Comparison of ENCODE assay signal across 14 cellular contexts in the genomic region with DNA sequence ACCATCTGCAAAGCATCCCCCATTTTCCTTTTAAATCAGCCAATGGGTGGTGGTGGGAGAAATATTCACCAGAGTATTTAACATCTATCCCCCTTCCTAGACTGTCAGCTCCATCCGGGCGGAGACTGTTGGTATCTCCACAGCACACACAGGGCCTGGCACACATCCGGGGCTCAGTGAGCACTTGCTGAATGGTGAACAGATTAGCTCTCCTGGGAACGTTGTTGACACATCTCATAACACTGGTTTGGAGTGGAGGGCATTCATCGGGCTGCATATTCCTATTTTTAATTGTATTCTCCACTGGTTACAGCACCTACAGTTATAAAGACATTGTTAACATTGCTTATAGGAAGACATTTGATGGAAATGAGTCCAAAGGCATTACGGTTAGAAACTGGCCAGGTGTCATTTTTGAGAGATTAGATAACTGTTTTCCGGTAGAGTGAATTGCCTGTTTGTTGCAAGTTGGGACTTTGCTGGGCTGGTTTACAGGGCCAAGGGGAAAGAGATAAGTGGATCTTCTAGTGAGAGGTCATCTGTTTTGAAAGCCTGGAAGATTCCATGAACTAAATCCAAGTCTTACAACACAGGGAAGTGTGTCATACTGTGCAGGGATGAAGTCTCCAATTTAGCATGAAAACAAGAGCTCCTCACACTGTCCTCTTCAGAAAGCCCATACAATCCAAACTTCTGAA.
A peak's percentile ranks its signal among the peaks of the same experiment; 100 is the strongest.
DNase-seq lines count a peak whose midpoint lies in the region; ATAC-seq, FAIRE-seq and TF ChIP-seq lines count a peak whose summit lies in the region.
"Had no signal": no experiment of that assay in that cellular context is flagged by ENCODE, and none has a peak within 500 bp of the region (broad histone marks: within the 10 kb centered on the region; RNA-seq: fewer than 3 reads in every experiment).

No MANE protein-coding gene starts in this region.

- no peak overlapping the region for H3K4me3 ChIP-seq in A549
- H3K4me3 ChIP-seq in esophagus squamous epithelium, result no peak overlapping the region
- no peak overlapping the region for H3K4me3 ChIP-seq in mucosa of rectum (ENCODE audit: low read length in 2 of 2)
- H3K4me3 ChIP-seq: BLaER1 treated with 17β-estradiol and CSF1 and Interleukin-3, amounts not matched to agents 10 nM and 100 nM; dorsolateral prefrontal cortex had no signal

- no peak for TF ChIP-seq EP300 in A549 (IDR thresholded peaks at IDR 0.05)

- no peak overlapping the region for H3K9ac ChIP-seq in mucosa of rectum (ENCODE audit: low read depth in 1 of 2, low read length in 2 of 2)
- H3K9ac ChIP-seq: BLaER1 treated with 17β-estradiol and CSF1 and Interleukin-3, amounts not matched to agents 10 nM and 100 nM had no signal

- ATAC-seq in A549 (no peak; a peak in 2 of 6 replicates), T-cell (replicated peaks in 1 of 4) (no peak), GM18909 (IDR thresholded peaks at IDR 0.05; ENCODE audit: poor library complexity, unreplicated experiment) (no peak), HG02623 (IDR thresholded peaks at IDR 0.05; ENCODE audit: unreplicated experiment) (no peak)

- WGBS in A549 (ENCODE audit: missing lambda C conversion rate), result 81% methylated on average over 7 of the region's 7 CpGs
- WGBS in esophagus squamous epithelium, 2 donors, result 29 to 32% methylated on average over 4 to 7 of the region's 7 CpGs

- TF ChIP-seq RAD21 in A549 (conservative IDR thresholded peaks at IDR 0.05 in 1 of 2, IDR thresholded peaks at IDR 0.05 in 1 of 2), result no peak

- H3K9me3 Mint-ChIP-seq in T-cell, result no peaks in the 10 kb centered on the region
- H3K9me3 Mint-ChIP-seq: activated T-helper 1 cell treated with anti-CD3 and anti-CD28 coated beads, Interleukin-12 subunit alpha, Interleukin-12 subunit beta, Interleukin-2, Interleukin-4 antibody, amounts not matched to agents 30 ng/mL and 10 ng/mL and 1 ng/mL, durations not matched to agents 14 hours and 24 hours and 36 hours had no signal

- no peak for FAIRE-seq in A549 (lab: Jason Lieb, UNC)

- no peak overlapping the region for H3K27ac Mint-ChIP-seq in T-cell
- H3K27ac Mint-ChIP-seq: activated T-helper 1 cell treated with anti-CD3 and anti-CD28 coated beads, Interleukin-12 subunit alpha, Interleukin-12 subunit beta, Interleukin-2, Interleukin-4 antibody, amounts not matched to agents 30 ng/mL and 10 ng/mL and 1 ng/mL, durations not matched to agents 14 hours and 24 hours and 36 hours; immature natural killer cell had no signal

- CTCF ChIA-PET in A549 (lab: Yijun Ruan, JAX), result interaction anchor here (1.0 to 2.1 kb wide), 5 partner anchors 9 to 347 kb away, joined by 3 to 6 read pairs (median 3); no protein-coding TSS in a partner anchor
- CTCF ChIA-PET in T-cell (lab: Charles Lee), result no interaction called here

- 0 out of 3 replicates have a peak overlapping the region, but pooled peaks have one; percentile 1 for H3K4me2 ChIP-seq in A549
- H3K4me2 ChIP-seq: BLaER1 treated with 17β-estradiol and CSF1 and Interleukin-3, amounts not matched to agents 10 nM and 100 nM had no signal

- H3K9me3 ChIP-seq in A549, result no peaks in the 10 kb centered on the region
- H3K9me3 ChIP-seq in esophagus squamous epithelium, result no peaks in the 10 kb centered on the region
- no peaks in the 10 kb centered on the region for H3K9me3 ChIP-seq in mucosa of rectum (ENCODE audit: control insufficient read depth in 2 of 2, low read length in 2 of 2)
- H3K9me3 ChIP-seq: BLaER1 treated with 17β-estradiol and CSF1 and Interleukin-3, amounts not matched to agents 10 nM and 100 nM had no signal

- peaks cover 7 to 16% of the 10 kb centered on the region in 2 donors for H3K27me3 Mint-ChIP-seq in T-cell

- intact Hi-C loops in esophagus squamous epithelium (cut with DNase I), result no loop called here

- TF ChIP-seq POLR2A in A549 (IDR thresholded peaks at IDR 0.05; ENCODE audit: low read length) (no peak), esophagus squamous epithelium (IDR thresholded peaks at IDR 0.05) (no peak)

- DNase-seq in A549 (ENCODE audit: low read depth in 1 of 2, low spot score in 1 of 2) (no peak), NCI-H1092 treated with DMSO at 0.1 percent for 48 hours (lab: John Stamatoyannopoulos, UW) (peak; percentile 61), esophagus squamous epithelium (lab: John Stamatoyannopoulos, UW) (no peak), T-cell (no peak), medulla oblongata (ENCODE audit: extremely low spot score) (no peak)
- DNase-seq: dorsolateral prefrontal cortex, immature natural killer cell, Karpas-422, WERI-Rb-1 had no signal

- no peaks in the 10 kb centered on the region for H3K36me3 Mint-ChIP-seq in T-cell
- H3K36me3 Mint-ChIP-seq: immature natural killer cell had no signal

- no peaks in the 10 kb centered on the region for H3K27me3 ChIP-seq in esophagus squamous epithelium
- H3K27me3 ChIP-seq in mucosa of rectum (ENCODE audit: control insufficient read depth in 2 of 2, insufficient read depth in 2 of 2, low read length in 2 of 2), result no peaks in the 10 kb centered on the region

- no peak overlapping the region for H3K4me3 Mint-ChIP-seq in T-cell
- H3K4me3 Mint-ChIP-seq: activated T-helper 1 cell treated with anti-CD3 and anti-CD28 coated beads, Interleukin-12 subunit alpha, Interleukin-12 subunit beta, Interleukin-2, Interleukin-4 antibody, amounts not matched to agents 30 ng/mL and 10 ng/mL and 1 ng/mL, durations not matched to agents 14 hours and 24 hours and 36 hours; immature natural killer cell had no signal

- no peaks in the 10 kb centered on the region for H3K4me1 Mint-ChIP-seq in T-cell
- H3K4me1 Mint-ChIP-seq: immature natural killer cell had no signal

- 0 out of 6 replicates have a peak overlapping the region, but pooled peaks of 1 of the 2 experiments have one; percentile 36 for H3K27ac ChIP-seq in A549
- peak overlapping the region; percentile 68 to 87 (median 78) for H3K27ac ChIP-seq in esophagus squamous epithelium
- H3K27ac ChIP-seq in mucosa of rectum (ENCODE audit: low read depth in 2 of 2, low read length in 2 of 2), result peak overlapping the region; percentile 59 to 65
- H3K27ac ChIP-seq: BLaER1 treated with 17β-estradiol and CSF1 and Interleukin-3, amounts not matched to agents 10 nM and 100 nM; WERI-Rb-1 had no signal

- POLR2A ChIA-PET in A549 (lab: Yijun Ruan, JAX), result no interaction called here
- POLR2A ChIA-PET in T-cell (lab: Charles Lee), result no interaction called here

- TF ChIP-seq CTCF in A549 (IDR thresholded peaks at IDR 0.05) (no peak), esophagus squamous epithelium (IDR thresholded peaks at IDR 0.05) (no peak)

- H3K4me1 ChIP-seq in A549 (peaks cover 26% of the 10 kb centered on the region), esophagus squamous epithelium (peaks cover 15 to 63% (median 35%) of the 10 kb centered on the region in 3 donors), mucosa of rectum (ENCODE audit: control insufficient read depth in 2 of 2, insufficient read depth in 2 of 2, low read length in 2 of 2) (peaks cover 7 to 8% of the 10 kb centered on the region in 2 donors)
- H3K4me1 ChIP-seq: BLaER1 treated with 17β-estradiol and CSF1 and Interleukin-3, amounts not matched to agents 10 nM and 100 nM had no signal

- peaks cover 0 to 1% (median 0%) of the 10 kb centered on the region in 3 donors for H3K36me3 ChIP-seq in esophagus squamous epithelium
- H3K36me3 ChIP-seq in mucosa of rectum (ENCODE audit: control insufficient read depth in 2 of 2, insufficient read depth in 2 of 2, low read length in 2 of 2), result no peaks in the 10 kb centered on the region
- H3K36me3 ChIP-seq: BLaER1 treated with 17β-estradiol and CSF1 and Interleukin-3, amounts not matched to agents 10 nM and 100 nM; WERI-Rb-1 had no signal

TF ChIP-seq in A549, 52 proteins besides CTCF, POLR2A, EP300 and RAD21:
- TF ChIP-seq HEYL (CRISPR knock-in tag; IDR thresholded peaks at IDR 0.05) (no peak), TP53 (CRISPR knock-in tag; IDR thresholded peaks at IDR 0.05) (no peak), NR3C1 (IDR thresholded peaks at IDR 0.05) (no peak), HOXB13 (CRISPR knock-in tag; IDR thresholded peaks at IDR 0.05; ENCODE audit: low read depth) (no peak), USF2 (IDR thresholded peaks at IDR 0.05) (no peak), ZFP36 (IDR thresholded peaks at IDR 0.05; ENCODE audit: borderline replicate concordance, partially characterized antibody) (no peak), SMC3 (IDR thresholded peaks at IDR 0.05) (no peak)
